Comparison of ENCODE assay signal across 13 cellular contexts in genomic region chr16:88466175-88466862, GRCh38. TPM values are rescaled to one million over a fixed set of nuclear protein-coding genes. Genes with fewer than 3 reads are reported as not detected.
DNase-seq lines count a peak whose midpoint lies in the region; ATAC-seq and TF ChIP-seq lines count a peak whose summit lies in the region.
"Had no signal": no experiment of that assay in that cellular context is flagged by ENCODE, and none has a peak within 500 bp of the region (broad histone marks: within the 10 kb centered on the region; RNA-seq: fewer than 3 reads in every experiment).

No MANE protein-coding gene starts in this region.

- no peak for TF ChIP-seq POLR2A in NB4 (IDR thresholded peaks at IDR 0.05; ENCODE audit: extremely low read depth, insufficient read length)

- no peaks in the 10 kb centered on the region for H3K9me3 ChIP-seq in HAP-1
- H3K9me3 ChIP-seq: ascending aorta had no signal

- H3K4me3 ChIP-seq in NB4 (ENCODE audit: low read depth, low read length) (no peak overlapping the region), HAP-1 (no peak overlapping the region)
- H3K4me3 ChIP-seq: ascending aorta had no signal

- peak overlapping the region; percentile 65 for H3K27ac Mint-ChIP-seq in activated naive CD4-positive, alpha-beta T cell treated with anti-CD3 and anti-CD28 coated beads, Interleukin-2, amount 50 U/mL, for 24 hours
- H3K27ac Mint-ChIP-seq in natural killer cell: peak overlapping the region; percentile 87 to 94
- H3K27ac Mint-ChIP-seq: type B pancreatic cell had no signal

- in situ Hi-C loops in GM13976 (cut with MboI; ENCODE audit: low sequenced_read_pairs, unreplicated experiment) (no loop called here), HAP-1 (cut with MboI; ENCODE audit: low sequenced_read_pairs) (no loop called here)

- no peaks in the 10 kb centered on the region for H3K9me3 Mint-ChIP-seq in activated naive CD4-positive, alpha-beta T cell treated with anti-CD3 and anti-CD28 coated beads, Interleukin-2, amount 50 U/mL, for 24 hours
- no peaks in the 10 kb centered on the region for H3K9me3 Mint-ChIP-seq in natural killer cell
- H3K9me3 Mint-ChIP-seq: type B pancreatic cell had no signal

- no peaks in the 10 kb centered on the region for H3K4me1 ChIP-seq in HAP-1
- H3K4me1 ChIP-seq: ascending aorta had no signal

- DNase-seq in GM13976 (ENCODE audit: low spot score): peak; percentile 78
- peak; percentile 51 for DNase-seq in NB4 (ENCODE audit: low read depth)
- DNase-seq in natural killer cell: no peak
- no peak for DNase-seq in HAP-1 (ENCODE audit: low spot score in 2 of 2)
- no peak for DNase-seq in NCI-H2029 treated with DMSO at 0.1 percent for 48 hours (lab: John Stamatoyannopoulos, UW)
- DNase-seq: DMS 273 treated with DMSO at 0.1 percent for 48 hours; effector CD4-positive, alpha-beta T cell; Karpas-422; NK-92 treated with Interleukin-12 subunit alpha and Interleukin-12 subunit beta, amount 100 ng/mL, for 24 hours had no signal

- intact Hi-C loops in natural killer cell (cut with micrococcal nuclease): no loop called here

- ATAC-seq in natural killer cell (peak in 1 of 3 donors; percentile 38), HG02610 (IDR thresholded peaks at IDR 0.05; ENCODE audit: unreplicated experiment) (no peak)

- peaks cover 78% of the 10 kb centered on the region for H3K4me1 Mint-ChIP-seq in activated naive CD4-positive, alpha-beta T cell treated with anti-CD3 and anti-CD28 coated beads, Interleukin-2, amount 50 U/mL, for 24 hours
- peaks cover 70 to 92% of the 10 kb centered on the region in 2 donors for H3K4me1 Mint-ChIP-seq in natural killer cell

- H3K27me3 ChIP-seq in HAP-1 (ENCODE audit: low read depth): no peaks in the 10 kb centered on the region
- H3K27me3 ChIP-seq: ascending aorta had no signal

- H3K36me3 Mint-ChIP-seq in activated naive CD4-positive, alpha-beta T cell treated with anti-CD3 and anti-CD28 coated beads, Interleukin-2, amount 50 U/mL, for 24 hours: no peaks in the 10 kb centered on the region
- H3K36me3 Mint-ChIP-seq in natural killer cell: no peaks in the 10 kb centered on the region
- H3K36me3 Mint-ChIP-seq: type B pancreatic cell had no signal

- H3K4me3 Mint-ChIP-seq in activated naive CD4-positive, alpha-beta T cell treated with anti-CD3 and anti-CD28 coated beads, Interleukin-2, amount 50 U/mL, for 24 hours: peak overlapping the region; percentile 39
- H3K4me3 Mint-ChIP-seq in natural killer cell: peak overlapping the region; percentile 69
- H3K4me3 Mint-ChIP-seq: type B pancreatic cell had no signal

- H3K27me3 Mint-ChIP-seq in activated naive CD4-positive, alpha-beta T cell treated with anti-CD3 and anti-CD28 coated beads, Interleukin-2, amount 50 U/mL, for 24 hours: no peaks in the 10 kb centered on the region
- no peaks in the 10 kb centered on the region for H3K27me3 Mint-ChIP-seq in natural killer cell (ENCODE audit: low read depth in 2 of 2)
- H3K27me3 Mint-ChIP-seq: type B pancreatic cell had no signal

- TF ChIP-seq CTCF in GM13976 (IDR thresholded peaks at IDR 0.05; ENCODE audit: borderline replicate concordance, control extremely low read depth, extremely low read depth, insufficient read depth, missing control alignments) (no peak), NB4 (IDR thresholded peaks at IDR 0.05; ENCODE audit: low read depth, low read length) (no peak), natural killer cell (IDR thresholded peaks at IDR 0.05) (no peak)

- H3K36me3 ChIP-seq in HAP-1 (replicated peaks): no peaks in the 10 kb centered on the region
- H3K36me3 ChIP-seq: ascending aorta had no signal

RNA-seq across cellular contexts. Expression of gene ZFPM1, which starts 13.2 kb away (rescaled TPM):
- total RNA-seq in natural killer cell: 10 to 100 TPM; 56.3 to 71.0 (median 64.6) TPM

Comparison
In these comparisons a context has a peak if more than half of its experiments do, and no peak if none do; other contexts are left out.
1. DNase-seq: peak in GM13976 (single experiment) and NB4 (single experiment); none in natural killer cell (single experiment), HAP-1 (0 of 2) and NCI-H2029 treated with DMSO at 0.1 percent for 48 hours (single experiment).